19 cellular contexts compared by ENCODE assay signal in genomic region chr17:61368832-61369468, GRCh38. TPM values are rescaled to one million over a fixed set of nuclear protein-coding genes. Genes with fewer than 3 reads are reported as not detected.
"Had no signal": no experiment of that assay in that cellular context is flagged by ENCODE, and none has a peak within 500 bp of the region (broad histone marks: within the 10 kb centered on the region; RNA-seq: fewer than 3 reads in every experiment).

No MANE protein-coding gene starts in this region.

- H3K27ac Mint-ChIP-seq: activated CD8-positive, alpha-beta T cell treated with anti-CD3 and anti-CD28 coated beads, Interleukin-2, amount 10 ng/mL, durations not matched to agents 7 days and 5 days; effector memory CD8-positive, alpha-beta T cell; natural killer cell; stimulated activated memory B cell treated with anti-CD40 and anti-IgM and Interleukin-4, amounts not matched to agents 10 μg/mL and 1 μg/mL and 100 μg/mL, for 72 hours had no signal

- DNase-seq: activated CD4-positive, alpha-beta T cell treated with anti-CD3 and anti-CD28 coated beads, Interleukin-2, amount 50 U/mL, for 1 hour; activated CD4-positive, CD25-positive, alpha-beta regulatory T cell treated with anti-CD3 and anti-CD28 coated beads, Interleukin-2, amount 50 U/mL, for 72 hours; activated CD8-positive, alpha-beta T cell treated with anti-CD3 and anti-CD28 coated beads, Interleukin-2, amount 10 ng/mL, durations not matched to agents 7 days and 5 days; activated gamma-delta T cell treated with Interleukin-2 at 50 U/mL for 16 hours; dorsolateral prefrontal cortex; effector memory CD8-positive, alpha-beta T cell; left ventricle myocardium inferior; midbrain; natural killer cell; nucleus accumbens; stimulated activated CD4-positive, alpha-beta T cell treated with anti-CD3 and anti-CD28 coated beads, Interleukin-1b, Interleukin-23, amount 100 ng/mL, for 48 hours; T-helper 1 cell; tibial artery; WERI-Rb-1 had no signal

- H3K4me1 Mint-ChIP-seq: central memory CD8-positive, alpha-beta T cell; natural killer cell; stimulated activated memory B cell treated with anti-CD40 and anti-IgM and Interleukin-4, amounts not matched to agents 10 μg/mL and 1 μg/mL and 100 μg/mL, for 72 hours had no signal

- H3K36me3 ChIP-seq: ascending aorta, left ventricle myocardium inferior, WERI-Rb-1 had no signal

- H3K9me3 Mint-ChIP-seq: activated naive CD4-positive, alpha-beta T cell treated with anti-CD3 and anti-CD28 coated beads, Interleukin-2, amount 50 U/mL, for 72 hours; central memory CD8-positive, alpha-beta T cell; effector memory CD8-positive, alpha-beta T cell; natural killer cell; stimulated activated memory B cell treated with anti-CD40 and anti-IgM and Interleukin-4, amounts not matched to agents 10 μg/mL and 1 μg/mL and 100 μg/mL, for 72 hours had no signal

- H3K4me3 ChIP-seq: ascending aorta, dorsolateral prefrontal cortex, esophagus muscularis mucosa, left ventricle myocardium inferior, tibial artery had no signal

- H3K27ac ChIP-seq: ascending aorta, esophagus muscularis mucosa, left ventricle myocardium inferior, tibial artery, WERI-Rb-1 had no signal

- H3K27me3 ChIP-seq: ascending aorta, dorsolateral prefrontal cortex, esophagus muscularis mucosa, tibial artery had no signal

- H3K36me3 Mint-ChIP-seq: activated naive CD4-positive, alpha-beta T cell treated with anti-CD3 and anti-CD28 coated beads, Interleukin-2, amount 50 U/mL, for 72 hours; natural killer cell had no signal

- H3K4me3 Mint-ChIP-seq: activated CD8-positive, alpha-beta T cell treated with anti-CD3 and anti-CD28 coated beads, Interleukin-2, amount 10 ng/mL, durations not matched to agents 7 days and 5 days; central memory CD8-positive, alpha-beta T cell; effector memory CD8-positive, alpha-beta T cell; natural killer cell; stimulated activated memory B cell treated with anti-CD40 and anti-IgM and Interleukin-4, amounts not matched to agents 10 μg/mL and 1 μg/mL and 100 μg/mL, for 72 hours had no signal

- H3K9me3 ChIP-seq: ascending aorta, esophagus muscularis mucosa, left ventricle myocardium inferior, tibial artery had no signal

- ATAC-seq: activated CD8-positive, alpha-beta T cell treated with anti-CD3 and anti-CD28 coated beads, Interleukin-2, amount 10 ng/mL, durations not matched to agents 7 days and 5 days; activated naive CD4-positive, alpha-beta T cell treated with anti-CD3 and anti-CD28 coated beads, Interleukin-2, amount 50 U/mL, for 72 hours; effector memory CD8-positive, alpha-beta T cell; natural killer cell; stimulated activated memory B cell treated with anti-CD40 and anti-IgM and Interleukin-4, amounts not matched to agents 10 μg/mL and 1 μg/mL and 100 μg/mL, for 72 hours had no signal

- H3K4me1 ChIP-seq: ascending aorta, tibial artery had no signal

- H3K27me3 Mint-ChIP-seq: central memory CD8-positive, alpha-beta T cell; effector memory CD8-positive, alpha-beta T cell; stimulated activated memory B cell treated with anti-CD40 and anti-IgM and Interleukin-4, amounts not matched to agents 10 μg/mL and 1 μg/mL and 100 μg/mL, for 72 hours had no signal

RNA-seq across cellular contexts. Expression of gene TBX2, which starts 30.7 kb away (rescaled TPM):
- total RNA-seq: activated CD8-positive, alpha-beta T cell treated with anti-CD3 and anti-CD28 coated beads, Interleukin-2, amount 10 ng/mL, durations not matched to agents 7 days and 5 days; activated naive CD4-positive, alpha-beta T cell treated with anti-CD3 and anti-CD28 coated beads, Interleukin-2, amount 50 U/mL, for 72 hours had no signal
